In genomic region chr4:109609431-109609830, GRCh38 we compare ENCODE assay signal across 21 cellular contexts.
"Had no signal": no experiment of that assay in that cellular context is flagged by ENCODE, and none has a peak within 500 bp of the region (broad histone marks: within the 10 kb centered on the region; RNA-seq: fewer than 3 reads in every experiment).

No MANE protein-coding gene starts in this region.

- H3K4me3 Mint-ChIP-seq: activated CD4-positive, alpha-beta memory T cell treated with anti-CD3 and anti-CD28 coated beads, Interleukin-2, amount 10 ng/mL, durations not matched to agents 7 days and 5 days; natural killer cell; stimulated activated naive CD8-positive, alpha-beta T cell treated with anti-CD3 and anti-CD28 coated beads, Interleukin-15, amount 100 ng/mL, for 72 hours had no signal

- H3K4me1 ChIP-seq: body of pancreas, left ventricle myocardium inferior, prostate gland, suprapubic skin, vagina had no signal

- DNase-seq: activated CD4-positive, alpha-beta memory T cell treated with anti-CD3 and anti-CD28 coated beads, Interleukin-2, amount 10 ng/mL, durations not matched to agents 7 days and 5 days; activated CD4-positive, alpha-beta T cell treated with anti-CD3 and anti-CD28 coated beads for 48 hours; activated CD4-positive, CD25-positive, alpha-beta regulatory T cell; anterior cingulate cortex; body of pancreas; dermis blood vessel endothelial cell; effector CD8-positive, alpha-beta T cell; hippocampal formation; kidney glomerular epithelial cell; left ventricle myocardium inferior; natural killer cell; stimulated activated CD4-positive, alpha-beta T cell treated with anti-CD3 and anti-CD28 coated beads, Interleukin-12 subunit alpha, Interleukin-12 subunit beta, amount 100 ng/mL, for 4 hours; stimulated activated CD4-positive, alpha-beta T cell treated with anti-CD3 and anti-CD28 coated beads, Interleukin-4, amount 100 ng/mL, for 4 hours; stimulated activated naive CD8-positive, alpha-beta T cell treated with anti-CD3 and anti-CD28 coated beads, Interleukin-15, amount 100 ng/mL, for 72 hours; T-cell; T1000; transverse colon had no signal

- H3K27ac ChIP-seq: body of pancreas, left ventricle myocardium inferior, prostate gland, suprapubic skin, transverse colon, vagina had no signal

- ATAC-seq: activated T-helper 17 cell treated with anti-CD3 and anti-CD28 coated beads, Interleukin-2, amount 50 U/mL, for 72 hours; body of pancreas; natural killer cell; stimulated activated naive CD8-positive, alpha-beta T cell treated with anti-CD3 and anti-CD28 coated beads, Interleukin-15, amount 100 ng/mL, for 72 hours; T-cell had no signal

- H3K27me3 ChIP-seq: body of pancreas, suprapubic skin, transverse colon, vagina had no signal

- H3K9me3 ChIP-seq: body of pancreas, prostate gland, vagina had no signal

- H3K36me3 ChIP-seq: prostate gland, suprapubic skin, transverse colon, vagina had no signal

- H3K27me3 Mint-ChIP-seq: activated CD4-positive, alpha-beta memory T cell treated with anti-CD3 and anti-CD28 coated beads, Interleukin-2, amount 10 ng/mL, durations not matched to agents 7 days and 5 days; activated T-helper 17 cell treated with anti-CD3 and anti-CD28 coated beads, Interleukin-2, amount 50 U/mL, for 72 hours; stimulated activated naive CD8-positive, alpha-beta T cell treated with anti-CD3 and anti-CD28 coated beads, Interleukin-15, amount 100 ng/mL, for 72 hours; T-cell had no signal

- H3K4me3 ChIP-seq: body of pancreas, left ventricle myocardium inferior, prostate gland, suprapubic skin, transverse colon, vagina had no signal

- H3K27ac Mint-ChIP-seq: activated CD4-positive, alpha-beta memory T cell treated with anti-CD3 and anti-CD28 coated beads, Interleukin-2, amount 10 ng/mL, durations not matched to agents 7 days and 5 days; activated T-helper 17 cell treated with anti-CD3 and anti-CD28 coated beads, Interleukin-2, amount 50 U/mL, for 72 hours; natural killer cell had no signal
